Comparison of ENCODE assay signal across 17 cellular contexts in the genomic region with DNA sequence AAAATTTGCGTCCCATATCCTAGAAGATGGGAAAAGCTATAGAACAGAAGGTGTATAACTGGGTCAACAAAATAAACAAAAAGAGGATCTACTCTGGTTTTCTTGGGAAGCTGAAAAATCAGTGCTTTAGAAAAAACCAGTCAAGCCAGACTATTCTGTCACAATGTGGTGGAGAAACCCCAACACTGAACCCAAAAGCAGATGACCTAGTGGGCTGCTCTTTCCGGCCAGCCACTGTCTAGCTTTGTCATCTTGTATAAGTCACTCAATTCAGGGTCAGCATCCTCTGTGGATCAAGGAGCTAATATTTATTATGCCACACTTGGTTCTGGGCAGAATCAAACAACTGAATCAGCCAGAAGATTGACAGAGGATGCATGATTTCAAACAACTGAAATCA. TPM values are rescaled to one million over a fixed set of nuclear protein-coding genes. Genes with fewer than 3 reads are reported as not detected.
DNase-seq lines count a peak whose midpoint lies in the region; ATAC-seq, FAIRE-seq and TF ChIP-seq lines count a peak whose summit lies in the region.
"Had no signal": no experiment of that assay in that cellular context is flagged by ENCODE, and none has a peak within 500 bp of the region (broad histone marks: within the 10 kb centered on the region; RNA-seq: fewer than 3 reads in every experiment).

No MANE protein-coding gene starts in this region.

- H3K9me3 Mint-ChIP-seq in WTC11 = peaks cover 12% of the 10 kb centered on the region
- H3K9me3 Mint-ChIP-seq: IgD-negative memory B cell; T-helper 1 cell treated with Interleukin-12 subunit alpha and Interleukin-12 subunit beta and Interleukin-4 antibody, amounts not matched to agents 30 μg/mL and 1 μg/mL, for 36 hours had no signal

- no peak overlapping the region for H3K4me3 Mint-ChIP-seq in WTC11

- POLR2A ChIA-PET in WTC11 (lab: Charles Lee) = no interaction called here

- H3K4me3 ChIP-seq in lower lobe of right lung (no peak overlapping the region), suprapubic skin (no peak overlapping the region)

- intact Hi-C loops in lower lobe of right lung (cut with DNase I) = no loop called here

- no peak for TF ChIP-seq EP300 in suprapubic skin (IDR thresholded peaks at IDR 0.05)

- H3K4me1 ChIP-seq in lower lobe of right lung = peaks cover 44% of the 10 kb centered on the region
- H3K4me1 ChIP-seq in suprapubic skin = peaks cover 59% of the 10 kb centered on the region

- CTCF ChIA-PET in WTC11 (lab: Charles Lee) = interaction anchor here (1.1 kb wide), 1 partner anchor 24 kb away, joined by 3 read pairs; no protein-coding TSS in a partner anchor

- H3K4me1 Mint-ChIP-seq in WTC11 = peaks cover 51% of the 10 kb centered on the region

- no peaks in the 10 kb centered on the region for H3K27me3 Mint-ChIP-seq in WTC11 (ENCODE audit: low read depth)
- H3K27me3 Mint-ChIP-seq: IgD-negative memory B cell had no signal

- H3K9me3 ChIP-seq in lower lobe of right lung (no peaks in the 10 kb centered on the region), suprapubic skin (no peaks in the 10 kb centered on the region)

- H3K27ac Mint-ChIP-seq in WTC11 = 0 out of 2 replicates have a peak overlapping the region, but pooled peaks have one; percentile 10

- peaks cover 15% of the 10 kb centered on the region for H3K36me3 Mint-ChIP-seq in WTC11

- FAIRE-seq in urothelium cell line (lab: Jason Lieb, UNC) = no peak
- FAIRE-seq: bronchial epithelial cell, frontal cortex had no signal

- WGBS in suprapubic skin = 94% methylated on average over 2 of the region's 2 CpGs

- ATAC-seq in WTC11 (no peak), lower lobe of right lung (peak; percentile 25 to 65), HG02588 (IDR thresholded peaks at IDR 0.05; ENCODE audit: unreplicated experiment) (no peak)

- in situ Hi-C loops in GM13976 (cut with MboI; ENCODE audit: low sequenced_read_pairs, unreplicated experiment) = no loop called here

- TF ChIP-seq POLR2A in suprapubic skin (IDR thresholded peaks at IDR 0.05) = no peak

- H3K36me3 ChIP-seq in lower lobe of right lung = no peaks in the 10 kb centered on the region
- H3K36me3 ChIP-seq in suprapubic skin = no peaks in the 10 kb centered on the region

- no peaks in the 10 kb centered on the region for H3K27me3 ChIP-seq in lower lobe of right lung (ENCODE audit: low read depth)
- no peaks in the 10 kb centered on the region for H3K27me3 ChIP-seq in suprapubic skin

- TF ChIP-seq CTCF in GM13976 (IDR thresholded peaks at IDR 0.05; ENCODE audit: borderline replicate concordance, control extremely low read depth, extremely low read depth, insufficient read depth, missing control alignments) (no peak), WTC11 (IDR thresholded peaks at IDR 0.05) (no peak), lower lobe of right lung (IDR thresholded peaks at IDR 0.05) (no peak), suprapubic skin (IDR thresholded peaks at IDR 0.05) (no peak)

- peak overlapping the region; percentile 80 for H3K27ac ChIP-seq in lower lobe of right lung
- H3K27ac ChIP-seq in suprapubic skin = peak overlapping the region; percentile 83

- DNase-seq in GM13976 (ENCODE audit: low spot score) (peak; percentile 40), WTC11 (ENCODE audit: low spot score) (no peak), lower lobe of right lung (no peak), suprapubic skin (ENCODE audit: low spot score in 2 of 2) (no peak), urothelium cell line (ENCODE audit: low spot score) (no peak), A172 (ENCODE audit: low spot score) (no peak)
- DNase-seq: activated CD4-positive, CD25-positive, alpha-beta regulatory T cell treated with anti-CD3 and anti-CD28 coated beads, Interleukin-2, amount 50 U/mL, for 72 hours; activated effector memory CD4-positive, alpha-beta T cell treated with Interleukin-2 at 50 U/mL for 16 hours; AML-193; HCEC 1CT; NCI-H1694 treated with DMSO at 0.1 percent for 48 hours; stimulated activated CD4-positive, alpha-beta T cell treated with anti-CD3 and anti-CD28 coated beads, Interleukin-12 subunit alpha, Interleukin-12 subunit beta, amount 100 ng/mL, for 4 hours had no signal

TF ChIP-seq in WTC11, 78 proteins besides CTCF, POLR2A, EP300 and RAD21:
- no peak for TF ChIP-seq TEAD4 (CRISPR knock-in tag; IDR thresholded peaks at IDR 0.05)
- TF ChIP-seq, protein P1, sequence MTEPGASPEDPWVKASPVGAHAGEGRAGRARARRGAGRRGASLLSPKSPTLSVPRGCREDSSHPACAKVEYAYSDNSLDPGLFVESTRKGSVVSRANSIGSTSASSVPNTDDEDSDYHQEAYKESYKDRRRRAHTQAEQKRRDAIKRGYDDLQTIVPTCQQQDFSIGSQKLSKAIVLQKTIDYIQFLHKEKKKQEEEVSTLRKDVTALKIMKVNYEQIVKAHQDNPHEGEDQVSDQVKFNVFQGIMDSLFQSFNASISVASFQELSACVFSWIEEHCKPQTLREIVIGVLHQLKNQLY (CRISPR knock-in tag; IDR thresholded peaks at IDR 0.05) = no peak
- TF ChIP-seq OVOL2 (CRISPR knock-in tag; IDR thresholded peaks at IDR 0.05; ENCODE audit: borderline replicate concordance) = no peak
- TF ChIP-seq ATF1 (CRISPR knock-in tag; IDR thresholded peaks at IDR 0.05) = no peak
- no peak for TF ChIP-seq FOXK1 (CRISPR knock-in tag; IDR thresholded peaks at IDR 0.05)
TF ChIP-seq in WTC11: peak in this region for 0.

RNA-seq across cellular contexts. Expression of a gene that starts 26.6 kb away (rescaled TPM):
- total RNA-seq in WTC11 (2021) = 2.0 to 2.4 TPM (median 2.2 TPM) in 3 replicates
- 9.7 TPM for total RNA-seq in lower lobe of right lung
- total RNA-seq in suprapubic skin = 10 to 100 TPM; 11.2 to 18.1 (median 16.4) TPM
- total RNA-seq in A172 (2014; rRNA removed; shearing (Covaris generic)) = 0.05 and 0.12 TPM in 2 replicates

Comparison
In these comparisons a context has a peak if more than half of its experiments do, and no peak if none do; other contexts are left out.
1. ATAC-seq: peak in lower lobe of right lung (2 of 2); none in WTC11 (single experiment) and HG02588 (single experiment).